Comparison of ENCODE assay signal across 10 cellular contexts in genomic region chr3:185927501-185928200, GRCh38. TPM values are rescaled to one million over a fixed set of nuclear protein-coding genes. Genes with fewer than 3 reads are reported as not detected.
DNase-seq lines count a peak whose midpoint lies in the region; ATAC-seq and TF ChIP-seq lines count a peak whose summit lies in the region.
"Had no signal": no experiment of that assay in that cellular context is flagged by ENCODE, and none has a peak within 500 bp of the region (broad histone marks: within the 10 kb centered on the region; RNA-seq: fewer than 3 reads in every experiment).

No MANE protein-coding gene starts in this region.

- peak overlapping the region in 2 of 3 donors; percentile 13 to 29 for H3K27ac ChIP-seq in right lobe of liver
- no peak overlapping the region for H3K27ac ChIP-seq in thoracic aorta
- H3K27ac ChIP-seq: prostate gland had no signal

- no peaks in the 10 kb centered on the region for H3K27me3 Mint-ChIP-seq in activated naive CD4-positive, alpha-beta T cell treated with anti-CD3 and anti-CD28 coated beads for 36 hours (ENCODE audit: low read depth)

- peak overlapping the region; percentile 78 for H3K27ac Mint-ChIP-seq in activated naive CD4-positive, alpha-beta T cell treated with anti-CD3 and anti-CD28 coated beads for 36 hours

- TF ChIP-seq POLR2A in right lobe of liver (IDR thresholded peaks at IDR 0.05) = no peak

- no peaks in the 10 kb centered on the region for H3K9me3 Mint-ChIP-seq in activated naive CD4-positive, alpha-beta T cell treated with anti-CD3 and anti-CD28 coated beads for 36 hours

- 0% methylated on average over 1 of the region's 1 CpG for WGBS in right lobe of liver (ENCODE audit: insufficient coverage, low coverage, low lambda C conversion rate, missing lambda C conversion rate)

- peaks cover 86% of the 10 kb centered on the region for H3K4me1 Mint-ChIP-seq in activated naive CD4-positive, alpha-beta T cell treated with anti-CD3 and anti-CD28 coated beads for 36 hours (ENCODE audit: low read depth)

- peaks cover 91% of the 10 kb centered on the region for H3K36me3 Mint-ChIP-seq in activated naive CD4-positive, alpha-beta T cell treated with anti-CD3 and anti-CD28 coated beads for 36 hours (ENCODE audit: low read depth)

- CTCF ChIA-PET in activated naive CD4-positive, alpha-beta T cell treated with anti-CD3 and anti-CD28 coated beads for 36 hours (lab: Charles Lee) = interaction anchor here (0.6 to 2.4 kb wide), 3 partner anchors 10 to 96 kb away, joined by 3 to 18 read pairs (median 4); partner anchors contain the start of gene TRA2B

- ATAC-seq in right lobe of liver (peak; percentile 59 to 74 (median 62)), thoracic aorta (ENCODE audit: insufficient number of reproducible peaks, low FRiP score, low read depth) (no peak)

- H3K4me3 ChIP-seq in adipocyte (ENCODE audit: low read length) (peak overlapping the region; percentile 17), right lobe of liver (no peak overlapping the region), thoracic aorta (peak overlapping the region; percentile 80)
- H3K4me3 ChIP-seq: prostate gland had no signal

- intact Hi-C loops in activated naive CD4-positive, alpha-beta T cell treated with anti-CD3 and anti-CD28 coated beads for 36 hours (cut with micrococcal nuclease) = loop anchor here (1.0 to 2.0 kb wide), 2 partner anchors 8 to 13 kb away; no protein-coding TSS in a partner anchor
- intact Hi-C loops in right lobe of liver (cut with DNase I) = no loop called here

- TF ChIP-seq CTCF in right lobe of liver (IDR thresholded peaks at IDR 0.05) = no peak
- TF ChIP-seq CTCF in thoracic aorta (IDR thresholded peaks at IDR 0.05) = no peak

- no peak overlapping the region for H3K9ac ChIP-seq in adipocyte (ENCODE audit: low read length)

- peaks cover 69% of the 10 kb centered on the region for H3K4me1 ChIP-seq in adipocyte (ENCODE audit: control insufficient read depth, insufficient read depth, low read length)
- peaks cover 0 to 67% (median 23%) of the 10 kb centered on the region in 4 donors for H3K4me1 ChIP-seq in right lobe of liver
- H3K4me1 ChIP-seq in thoracic aorta (ENCODE audit: control insufficient read depth in 1 of 2, low read depth in 2 of 2) = peaks cover 64 to 92% of the 10 kb centered on the region in 2 donors

- no peaks in the 10 kb centered on the region for H3K27me3 ChIP-seq in adipocyte (replicated peaks; ENCODE audit: control insufficient read depth, insufficient read depth, low read length)
- H3K27me3 ChIP-seq in right lobe of liver = no peaks in the 10 kb centered on the region
- H3K27me3 ChIP-seq in thoracic aorta (replicated peaks; ENCODE audit: insufficient read depth) = no peaks in the 10 kb centered on the region

- DNase-seq in activated naive CD4-positive, alpha-beta T cell treated with anti-CD3 and anti-CD28 coated beads for 36 hours = no peak
- DNase-seq in activated naive CD4-positive, alpha-beta T cell treated with Interleukin-2 at 50 U/mL for 16 hours = no peak
- DNase-seq in adipocyte (ENCODE audit: low read depth) (no peak), right lobe of liver (no peak), thoracic aorta (ENCODE audit: low spot score) (no peak), NCI-H1105 treated with DMSO at 0.1 percent for 48 hours (lab: John Stamatoyannopoulos, UW) (no peak), UCSD-AML1 (lab: John Stamatoyannopoulos, UW; ENCODE audit: unreplicated experiment) (no peak)
- no peak for DNase-seq in stimulated activated CD4-positive, alpha-beta T cell treated with anti-CD3 and anti-CD28 coated beads, Interleukin-12 subunit alpha, Interleukin-12 subunit beta, amount 100 ng/mL, for 4 hours
- DNase-seq: AML-193 had no signal

- H3K36me3 ChIP-seq in adipocyte (ENCODE audit: control insufficient read depth, insufficient read depth, low read length, severe bottlenecking) = peaks cover 47% of the 10 kb centered on the region
- peaks cover 5 to 40% (median 27%) of the 10 kb centered on the region in 4 donors for H3K36me3 ChIP-seq in right lobe of liver
- peaks cover 36% of the 10 kb centered on the region for H3K36me3 ChIP-seq in thoracic aorta

- H3K4me3 Mint-ChIP-seq in activated naive CD4-positive, alpha-beta T cell treated with anti-CD3 and anti-CD28 coated beads for 36 hours = peak overlapping the region; percentile 32

- H3K9me3 ChIP-seq in adipocyte (ENCODE audit: control insufficient read depth, low read length) = no peaks in the 10 kb centered on the region
- H3K9me3 ChIP-seq in right lobe of liver = no peaks in the 10 kb centered on the region
- no peaks in the 10 kb centered on the region for H3K9me3 ChIP-seq in thoracic aorta
- H3K9me3 ChIP-seq: prostate gland had no signal

RNA-seq across cellular contexts. Expression of gene TRA2B, which starts 10.2 kb away (rescaled TPM):
- 100 to 1,000 TPM; 172 to 176 TPM for total RNA-seq in activated naive CD4-positive, alpha-beta T cell treated with anti-CD3 and anti-CD28 coated beads for 36 hours
- 10 to 100 TPM; 31.0 to 68.5 (median 49.6) TPM for total RNA-seq in right lobe of liver
- total RNA-seq in thoracic aorta = 100 to 1,000 TPM; 137 to 267 TPM

Comparison
In these comparisons a context has a peak if more than half of its experiments do, and no peak if none do; other contexts are left out.
1. H3K4me3 ChIP-seq: peak in adipocyte (single experiment) and thoracic aorta (single experiment); none in right lobe of liver (0 of 3).
2. H3K27ac ChIP-seq: peak in right lobe of liver (2 of 3); none in thoracic aorta (0 of 2).